ENCODE assay signal across 17 cellular contexts in genomic region chr6:124887872-124888580, GRCh38.
A peak's percentile ranks its signal among the peaks of the same experiment; 100 is the strongest.
DNase-seq lines count a peak whose midpoint lies in the region; ATAC-seq and FAIRE-seq lines count a peak whose summit lies in the region.
"Had no signal": no experiment of that assay in that cellular context is flagged by ENCODE, and none has a peak within 500 bp of the region (broad histone marks: within the 10 kb centered on the region; RNA-seq: fewer than 3 reads in every experiment).

No MANE protein-coding gene starts in this region.

- CTCF ChIA-PET in activated CD4-positive, alpha-beta T cell treated with anti-CD3 and anti-CD28 coated beads for 36 hours (lab: Charles Lee): no interaction called here

- H3K27me3 Mint-ChIP-seq in activated CD4-positive, alpha-beta T cell treated with anti-CD3 and anti-CD28 coated beads for 36 hours: no peaks in the 10 kb centered on the region
- no peaks in the 10 kb centered on the region for H3K27me3 Mint-ChIP-seq in activated naive CD8-positive, alpha-beta T cell treated with anti-CD3 and anti-CD28 coated beads for 36 hours
- H3K27me3 Mint-ChIP-seq: naive thymus-derived CD4-positive, alpha-beta T cell had no signal

- no peak for FAIRE-seq in urothelium cell line (lab: Jason Lieb, UNC)

- ATAC-seq in activated CD4-positive, alpha-beta T cell treated with anti-CD3 and anti-CD28 coated beads for 36 hours: no peak
- peak; percentile 21 for ATAC-seq in HG02943 (IDR thresholded peaks at IDR 0.05; ENCODE audit: low read depth, unreplicated experiment)
- ATAC-seq in stimulated activated effector memory CD8-positive, alpha-beta T cell treated with anti-CD3 and anti-CD28 coated beads, Interleukin-12 subunit alpha, Interleukin-12 subunit beta, amount 100 ng/mL, for 72 hours: peak; percentile 21
- ATAC-seq: CD8-positive, alpha-beta T cell had no signal

- no peaks in the 10 kb centered on the region for H3K9me3 Mint-ChIP-seq in activated CD4-positive, alpha-beta T cell treated with anti-CD3 and anti-CD28 coated beads for 36 hours (ENCODE audit: low read depth)
- no peaks in the 10 kb centered on the region for H3K9me3 Mint-ChIP-seq in activated naive CD8-positive, alpha-beta T cell treated with anti-CD3 and anti-CD28 coated beads for 36 hours
- no peaks in the 10 kb centered on the region for H3K9me3 Mint-ChIP-seq in stimulated activated effector memory CD8-positive, alpha-beta T cell treated with anti-CD3 and anti-CD28 coated beads, Interleukin-12 subunit alpha, Interleukin-12 subunit beta, amount 100 ng/mL, for 72 hours
- H3K9me3 Mint-ChIP-seq: CD8-positive, alpha-beta T cell; naive thymus-derived CD4-positive, alpha-beta T cell had no signal

- H3K4me1 Mint-ChIP-seq in activated CD4-positive, alpha-beta T cell treated with anti-CD3 and anti-CD28 coated beads for 36 hours: peaks cover 19% of the 10 kb centered on the region
- peaks cover 17% of the 10 kb centered on the region for H3K4me1 Mint-ChIP-seq in activated naive CD8-positive, alpha-beta T cell treated with anti-CD3 and anti-CD28 coated beads for 36 hours
- peaks cover 9% of the 10 kb centered on the region for H3K4me1 Mint-ChIP-seq in stimulated activated effector memory CD8-positive, alpha-beta T cell treated with anti-CD3 and anti-CD28 coated beads, Interleukin-12 subunit alpha, Interleukin-12 subunit beta, amount 100 ng/mL, for 72 hours

- H3K36me3 Mint-ChIP-seq in activated CD4-positive, alpha-beta T cell treated with anti-CD3 and anti-CD28 coated beads for 36 hours (ENCODE audit: low read depth): no peaks in the 10 kb centered on the region
- no peaks in the 10 kb centered on the region for H3K36me3 Mint-ChIP-seq in activated naive CD8-positive, alpha-beta T cell treated with anti-CD3 and anti-CD28 coated beads for 36 hours
- H3K36me3 Mint-ChIP-seq in stimulated activated effector memory CD8-positive, alpha-beta T cell treated with anti-CD3 and anti-CD28 coated beads, Interleukin-12 subunit alpha, Interleukin-12 subunit beta, amount 100 ng/mL, for 72 hours: no peaks in the 10 kb centered on the region
- H3K36me3 Mint-ChIP-seq: CD8-positive, alpha-beta T cell; naive thymus-derived CD4-positive, alpha-beta T cell had no signal

- DNase-seq in activated CD4-positive, alpha-beta T cell treated with anti-CD3 and anti-CD28 coated beads for 36 hours: no peak
- no peak for DNase-seq in activated CD4-positive, alpha-beta T cell treated with anti-CD3 and anti-CD28 coated beads, Interleukin-2, amount 50 U/mL, for 4 hours
- DNase-seq in activated naive CD8-positive, alpha-beta T cell treated with anti-CD3 and anti-CD28 coated beads for 36 hours: no peak
- DNase-seq in stimulated activated effector memory CD8-positive, alpha-beta T cell treated with anti-CD3 and anti-CD28 coated beads, Interleukin-12 subunit alpha, Interleukin-12 subunit beta, amount 100 ng/mL, for 72 hours (ENCODE audit: low spot score in 2 of 2): no peak
- DNase-seq in KG1 (lab: John Stamatoyannopoulos, UW): no peak
- DNase-seq in amygdala (lab: John Stamatoyannopoulos, UW): no peak
- DNase-seq in urothelium cell line (ENCODE audit: low spot score): no peak
- DNase-seq: activated CD4-positive, alpha-beta T cell treated with anti-CD3 and anti-CD28 coated beads, Interleukin-2, amount 50 U/mL, for 1 hour; aorta; CD8-positive, alpha-beta T cell; EL; esophagus squamous epithelium; hippocampal formation; left ventricle myocardium inferior; naive thymus-derived CD4-positive, alpha-beta T cell; SHP77 treated with DMSO at 0.1 percent for 48 hours had no signal

- H3K27ac Mint-ChIP-seq in activated CD4-positive, alpha-beta T cell treated with anti-CD3 and anti-CD28 coated beads for 36 hours: no peak overlapping the region
- peak overlapping the region; percentile 51 for H3K27ac Mint-ChIP-seq in activated naive CD8-positive, alpha-beta T cell treated with anti-CD3 and anti-CD28 coated beads for 36 hours
- H3K27ac Mint-ChIP-seq in stimulated activated effector memory CD8-positive, alpha-beta T cell treated with anti-CD3 and anti-CD28 coated beads, Interleukin-12 subunit alpha, Interleukin-12 subunit beta, amount 100 ng/mL, for 72 hours: no peak overlapping the region
- H3K27ac Mint-ChIP-seq: CD8-positive, alpha-beta T cell had no signal

- POLR2A ChIA-PET in activated CD4-positive, alpha-beta T cell treated with anti-CD3 and anti-CD28 coated beads for 36 hours (lab: Charles Lee): no interaction called here

- intact Hi-C loops in activated CD4-positive, alpha-beta T cell treated with anti-CD3 and anti-CD28 coated beads for 36 hours (cut with DNase I, micrococcal nuclease): no loop called here

- peak overlapping the region; percentile 32 for H3K4me3 Mint-ChIP-seq in activated CD4-positive, alpha-beta T cell treated with anti-CD3 and anti-CD28 coated beads for 36 hours
- peak overlapping the region; percentile 60 for H3K4me3 Mint-ChIP-seq in activated naive CD8-positive, alpha-beta T cell treated with anti-CD3 and anti-CD28 coated beads for 36 hours
- H3K4me3 Mint-ChIP-seq in stimulated activated effector memory CD8-positive, alpha-beta T cell treated with anti-CD3 and anti-CD28 coated beads, Interleukin-12 subunit alpha, Interleukin-12 subunit beta, amount 100 ng/mL, for 72 hours: no peak overlapping the region
